ENCODE assay signal across 17 cellular contexts in the genomic region with DNA sequence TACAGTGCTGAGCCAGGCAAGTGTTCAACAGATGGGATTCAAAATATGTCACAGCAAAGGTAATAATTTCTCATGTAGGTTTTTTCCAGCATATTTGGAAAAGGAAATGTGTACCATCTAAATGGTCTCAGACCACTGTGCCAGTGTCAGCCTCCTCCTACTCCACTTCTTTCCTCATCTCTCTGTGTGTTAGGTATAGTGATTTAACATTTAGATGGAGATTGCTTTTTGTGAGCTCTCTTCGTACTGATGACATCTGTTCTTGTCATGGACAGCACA.
A peak's percentile ranks its signal among the peaks of the same experiment; 100 is the strongest.
DNase-seq lines count a peak whose midpoint lies in the region; ATAC-seq and TF ChIP-seq lines count a peak whose summit lies in the region.
"Had no signal": no experiment of that assay in that cellular context is flagged by ENCODE, and none has a peak within 500 bp of the region (broad histone marks: within the 10 kb centered on the region; RNA-seq: fewer than 3 reads in every experiment).

No MANE protein-coding gene starts in this region.

- no peak overlapping the region for H4K91ac ChIP-seq in mesenchymal stem cell (ENCODE audit: low read length)

- H3K27me3 ChIP-seq in GM23248 (replicated peaks; ENCODE audit: insufficient read depth): no peaks in the 10 kb centered on the region
- no peaks in the 10 kb centered on the region for H3K27me3 ChIP-seq in mesenchymal stem cell (ENCODE audit: control insufficient read depth in 1 of 2, insufficient read depth in 1 of 2, low read length in 2 of 2)
- no peaks in the 10 kb centered on the region for H3K27me3 ChIP-seq in upper lobe of right lung

- no peak overlapping the region for H3K18ac ChIP-seq in mesenchymal stem cell (ENCODE audit: low read depth in 1 of 2, low read length in 2 of 2)

- H3K36me3 ChIP-seq in GM23248 (ENCODE audit: low read depth) (no peaks in the 10 kb centered on the region), mesenchymal stem cell (ENCODE audit: control insufficient read depth in 1 of 2, insufficient read depth in 2 of 2, low read depth in 1 of 2, low read length in 2 of 2) (no peaks in the 10 kb centered on the region), upper lobe of right lung (no peaks in the 10 kb centered on the region)
- H3K36me3 ChIP-seq: HAP-1 had no signal

- intact Hi-C loops in upper lobe of right lung (cut with DNase I): no loop called here

- no peak overlapping the region for H2AK5ac ChIP-seq in mesenchymal stem cell (ENCODE audit: low read length, severe bottlenecking)

- no peak overlapping the region for H3K14ac ChIP-seq in mesenchymal stem cell (ENCODE audit: low read length in 2 of 2)

- no peak overlapping the region for H2BK120ac ChIP-seq in mesenchymal stem cell (ENCODE audit: low read depth, low read length)

- no peak for DNase-seq in AG04449 (ENCODE audit: low read depth, low spot score)
- peak; percentile 30 for DNase-seq in GM23248
- peak; percentile 11 for DNase-seq in astrocyte of the hippocampus (ENCODE audit: low read depth, low spot score)
- peak; percentile 30 for DNase-seq in mesenchymal stem cell
- no peak for DNase-seq in NCI-H2171 (lab: John Stamatoyannopoulos, UW)
- no peak for DNase-seq in activated CD4-positive, alpha-beta T cell treated with anti-CD3 and anti-CD28 coated beads, Interleukin-2, amount 50 U/mL, for 4 hours
- DNase-seq in upper lobe of right lung: no peak
- DNase-seq in DMS79 (lab: John Stamatoyannopoulos, UW): no peak
- DNase-seq: Caco-2, DMS153, Kasumi-1, MM.1S, NCI-H1105 treated with DMSO at 0.1 percent for 48 hours, NCI-H187, NCI-H526 treated with DMSO at 0.1 percent for 48 hours, SHP77 treated with DMSO at 0.1 percent for 48 hours had no signal

- peaks cover 21% of the 10 kb centered on the region for H3F3A ChIP-seq in GM23248 (ENCODE audit: insufficient read depth)

- H2BK5ac ChIP-seq in mesenchymal stem cell (ENCODE audit: low read depth, low read length, poor library complexity, severe bottlenecking): no peak overlapping the region

- H3K9ac ChIP-seq in GM23248: peak overlapping the region; percentile 5; the same call in 1 of the 2 replicates
- H3K9ac ChIP-seq in mesenchymal stem cell (ENCODE audit: low read length): peak overlapping the region; percentile 18

- H3K79me2 ChIP-seq in GM23248 (ENCODE audit: insufficient read depth): no peaks in the 10 kb centered on the region

- CTCF ChIA-PET in AG04449 (lab: Yijun Ruan, JAX): interaction anchor here (0.8 to 1.3 kb wide), 3 partner anchors 9 to 157 kb away, joined by 3 read pairs; no protein-coding TSS in a partner anchor

- H2AFZ ChIP-seq in GM23248 (0 out of 2 replicates have a peak overlapping the region, but pooled peaks have one; percentile 2), mesenchymal stem cell (ENCODE audit: low read depth, low read length) (no peak overlapping the region)

- H3K4me1 ChIP-seq in GM23248 (ENCODE audit: insufficient read depth) (peaks cover 39% of the 10 kb centered on the region), mesenchymal stem cell (ENCODE audit: control insufficient read depth, insufficient read depth, low read depth, low read length) (no peaks in the 10 kb centered on the region), upper lobe of right lung (peaks cover 7% of the 10 kb centered on the region)
- H3K4me1 ChIP-seq: Caco-2, HAP-1 had no signal

- H3K27ac ChIP-seq in GM23248 (peak overlapping the region; percentile 62), mesenchymal stem cell (ENCODE audit: low read length, poor library complexity, severe bottlenecking) (no peak overlapping the region), upper lobe of right lung (no peak overlapping the region)

- H3K79me1 ChIP-seq in mesenchymal stem cell (replicated peaks; ENCODE audit: low read length, poor library complexity, severe bottlenecking): peaks cover under 1% of the 10 kb centered on the region

- TF ChIP-seq CTCF in AG04449 (IDR thresholded peaks at IDR 0.05; ENCODE audit: insufficient read depth, low read length, missing control alignments) (no peak), upper lobe of right lung (IDR thresholded peaks at IDR 0.05) (no peak)

- no peak for ATAC-seq in upper lobe of right lung

- H4K8ac ChIP-seq in mesenchymal stem cell (ENCODE audit: low read length): no peak overlapping the region

- H3K4me2 ChIP-seq in GM23248 (ENCODE audit: unreplicated experiment): peak overlapping the region; percentile 49
- no peak overlapping the region for H3K4me2 ChIP-seq in mesenchymal stem cell (ENCODE audit: low read length, poor library complexity, severe bottlenecking)

- H3K4ac ChIP-seq in mesenchymal stem cell (ENCODE audit: low read depth in 1 of 2, low read length in 2 of 2): no peak overlapping the region

- in situ Hi-C loops in GM23248 (cut with MboI): no loop called here

- POLR2A ChIA-PET in AG04449 (lab: Yijun Ruan, JAX): interaction anchor here (0.8 to 1.4 kb wide), 8 partner anchors 23 to 329 kb away, joined by 3 to 5 read pairs (median 3); no protein-coding TSS in a partner anchor

- no peaks in the 10 kb centered on the region for H4K20me1 ChIP-seq in GM23248 (ENCODE audit: insufficient read depth)

- peak overlapping the region; percentile 29 for H3K4me3 ChIP-seq in AG04449 (ENCODE audit: low read depth, low read length)
- H3K4me3 ChIP-seq in GM23248: no peak overlapping the region
- no peak overlapping the region for H3K4me3 ChIP-seq in mesenchymal stem cell (ENCODE audit: insufficient read depth in 1 of 2, low read depth in 1 of 2, low read length in 2 of 2)
- H3K4me3 ChIP-seq in upper lobe of right lung: no peak overlapping the region
- H3K4me3 ChIP-seq: HAP-1 had no signal

- whole genome bisulfite sequencing in GM23248 (ENCODE audit: low coverage in 1 of 2, low lambda C conversion rate in 2 of 2, missing lambda C conversion rate in 2 of 2), 2 experiments: 80 to 81% methylated on average over 1 of the region's 1 CpG
- 57% methylated on average over 1 of the region's 1 CpG for WGBS in mesenchymal stem cell

- H3K9me3 ChIP-seq in GM23248 (ENCODE audit: low read depth): no peaks in the 10 kb centered on the region
- H3K9me3 ChIP-seq in mesenchymal stem cell (ENCODE audit: control insufficient read depth, low read length): no peaks in the 10 kb centered on the region
- no peaks in the 10 kb centered on the region for H3K9me3 ChIP-seq in upper lobe of right lung
- H3K9me3 ChIP-seq: Caco-2, HAP-1 had no signal

- no peak overlapping the region for H2BK15ac ChIP-seq in mesenchymal stem cell (ENCODE audit: low read depth, poor library complexity, severe bottlenecking)

- H3K9me2 ChIP-seq in GM23248 (ENCODE audit: insufficient read depth): no peaks in the 10 kb centered on the region

- H2BK12ac ChIP-seq in mesenchymal stem cell (ENCODE audit: low read length in 2 of 2): no peak overlapping the region

- no peak overlapping the region for H3K23ac ChIP-seq in mesenchymal stem cell (ENCODE audit: low read length in 2 of 2)

Comparison
In these comparisons a context has a peak if more than half of its experiments do, and no peak if none do; other contexts are left out.
1. DNase-seq: peak in GM23248 (single experiment), astrocyte of the hippocampus (single experiment) and mesenchymal stem cell (single experiment); none in AG04449 (single experiment), NCI-H2171 (single experiment), activated CD4-positive, alpha-beta T cell treated with anti-CD3 and anti-CD28 coated beads, Interleukin-2, amount 50 U/mL, for 4 hours (0 of 2), upper lobe of right lung (single experiment) and DMS79 (single experiment).